Comparison of ENCODE assay signal across 8 cellular contexts in genomic region chr6:43308101-43308989, GRCh38. TPM values are rescaled to one million over a fixed set of nuclear protein-coding genes. Genes with fewer than 3 reads are reported as not detected.
DNase-seq lines count a peak whose midpoint lies in the region; ATAC-seq and TF ChIP-seq lines count a peak whose summit lies in the region.

CRIP3 (minus strand) TSS chr6:43308826; CDS start chr6:43308792, 34 bp downstream.

- H3K4me1 Mint-ChIP-seq in activated CD8-positive, alpha-beta T cell treated with anti-CD3 and anti-CD28 coated beads for 36 hours (ENCODE audit: low read depth) = peaks cover 8% of the 10 kb centered on the region
- H3K4me1 Mint-ChIP-seq in natural killer cell = peaks cover 0 to 9% of the 10 kb centered on the region in 2 donors

- no peaks in the 10 kb centered on the region for H3K27me3 ChIP-seq in esophagus (ENCODE audit: control insufficient read depth in 1 of 2, insufficient read depth in 2 of 2, low read length in 2 of 2)
- H3K27me3 ChIP-seq in thoracic aorta (replicated peaks; ENCODE audit: insufficient read depth) = no peaks in the 10 kb centered on the region

- peak; percentile 49 for TF ChIP-seq CTCF in activated CD8-positive, alpha-beta T cell treated with anti-CD3 and anti-CD28 coated beads for 36 hours (IDR thresholded peaks at IDR 0.05)
- TF ChIP-seq CTCF in natural killer cell (IDR thresholded peaks at IDR 0.05) (peak; percentile 36), thoracic aorta (IDR thresholded peaks at IDR 0.05) (no peak)

- intact Hi-C loops in activated CD8-positive, alpha-beta T cell treated with anti-CD3 and anti-CD28 coated beads for 36 hours (cut with micrococcal nuclease) = no loop called here
- intact Hi-C loops in natural killer cell (cut with micrococcal nuclease) = loop anchor here (1.0 to 2.0 kb wide), 2 partner anchors 90 to 198 kb away; no protein-coding TSS in a partner anchor

- no peak within 1 kb of the TSS for H3K27ac Mint-ChIP-seq in activated CD8-positive, alpha-beta T cell treated with anti-CD3 and anti-CD28 coated beads for 36 hours
- H3K27ac Mint-ChIP-seq in natural killer cell = peak within 1 kb of the TSS in 1 of 2 donors; percentile 52

- in situ Hi-C loops in ACHN (cut with HindIII; ENCODE audit: low pct_ligation_motif_present, low pct_unique_long_range_greater_than_20kb, low sequenced_read_pairs) (no loop called here), GM18951 (cut with MboI; ENCODE audit: low sequenced_read_pairs, unreplicated experiment) (no loop called here)

- peak; percentile 55 for TF ChIP-seq POLR2A in GM18951 (IDR thresholded peaks at IDR 0.05; ENCODE audit: extremely low read depth, insufficient read depth, insufficient read length)

- H3K4me1 ChIP-seq in esophagus (ENCODE audit: control insufficient read depth in 2 of 2, insufficient read depth in 2 of 2, low read length in 1 of 2) (peaks cover 5 to 6% of the 10 kb centered on the region in 2 donors), thoracic aorta (ENCODE audit: control insufficient read depth in 1 of 2, low read depth in 2 of 2) (peaks cover 0 to 11% of the 10 kb centered on the region in 2 donors)

- H3K27ac ChIP-seq in esophagus (ENCODE audit: low read depth in 2 of 2, low read length in 1 of 2) (no peak within 1 kb of the TSS), thoracic aorta (no peak within 1 kb of the TSS)

- ATAC-seq in activated CD8-positive, alpha-beta T cell treated with anti-CD3 and anti-CD28 coated beads for 36 hours = peak; percentile 90
- ATAC-seq in natural killer cell (peak; percentile 67 to 91 (median 86)), thoracic aorta (ENCODE audit: insufficient number of reproducible peaks, low FRiP score, low read depth) (no peak)

- H3K36me3 ChIP-seq in esophagus (ENCODE audit: control insufficient read depth in 2 of 2, insufficient read depth in 2 of 2, low read length in 1 of 2) (no peaks in the 10 kb centered on the region), thoracic aorta (no peaks in the 10 kb centered on the region)

- no peaks in the 10 kb centered on the region for H3K36me3 Mint-ChIP-seq in activated CD8-positive, alpha-beta T cell treated with anti-CD3 and anti-CD28 coated beads for 36 hours (ENCODE audit: low read depth)
- no peaks in the 10 kb centered on the region for H3K36me3 Mint-ChIP-seq in natural killer cell

- WGBS in esophagus, 2 donors = 7 to 9% methylated on average over 39 of the region's 39 CpGs

- CTCF ChIA-PET in activated CD8-positive, alpha-beta T cell treated with anti-CD3 and anti-CD28 coated beads for 36 hours (lab: Charles Lee) = interaction anchor here (0.6 to 3.4 kb wide), 25 partner anchors 10 to 198 kb away, joined by 3 to 25 read pairs (median 5); partner anchors contain the start of gene SLC22A7

- H3K4me3 ChIP-seq in esophagus (ENCODE audit: low read depth in 1 of 2, low read length in 2 of 2) (peak within 1 kb of the TSS; percentile 8 to 26), thoracic aorta (peak within 1 kb of the TSS; percentile 62)

- no peaks in the 10 kb centered on the region for H3K9me3 Mint-ChIP-seq in activated CD8-positive, alpha-beta T cell treated with anti-CD3 and anti-CD28 coated beads for 36 hours
- H3K9me3 Mint-ChIP-seq in natural killer cell = no peaks in the 10 kb centered on the region

- H3K27me3 Mint-ChIP-seq in activated CD8-positive, alpha-beta T cell treated with anti-CD3 and anti-CD28 coated beads for 36 hours = peaks cover 3% of the 10 kb centered on the region
- H3K27me3 Mint-ChIP-seq in natural killer cell (ENCODE audit: low read depth in 2 of 2) = peaks cover 3 to 9% of the 10 kb centered on the region in 2 donors

- peak within 1 kb of the TSS; percentile 74 for H3K4me3 Mint-ChIP-seq in activated CD8-positive, alpha-beta T cell treated with anti-CD3 and anti-CD28 coated beads for 36 hours
- peak within 1 kb of the TSS; percentile 75 for H3K4me3 Mint-ChIP-seq in natural killer cell

- DNase-seq in ACHN (peak; percentile 50), NCI-H1105 treated with DMSO at 0.1 percent for 48 hours (lab: John Stamatoyannopoulos, UW) (peak; percentile 76), natural killer cell (peak; percentile 33), thoracic aorta (ENCODE audit: low spot score) (no peak), nucleus accumbens (lab: John Stamatoyannopoulos, UW) (no peak)
- peak; percentile 68 for DNase-seq in activated CD8-positive, alpha-beta T cell treated with anti-CD3 and anti-CD28 coated beads for 36 hours

- POLR2A ChIA-PET in activated CD8-positive, alpha-beta T cell treated with anti-CD3 and anti-CD28 coated beads for 36 hours (lab: Charles Lee) = interaction anchor here (1.3 kb wide), 1 partner anchor 78 kb away, joined by 3 read pairs; no protein-coding TSS in a partner anchor

- H3K9me3 ChIP-seq in esophagus (ENCODE audit: control insufficient read depth in 2 of 2, insufficient read depth in 1 of 2, low read depth in 1 of 2, low read length in 1 of 2) (no peaks in the 10 kb centered on the region), thoracic aorta (no peaks in the 10 kb centered on the region)

RNA-seq across cellular contexts. Expression of gene CRIP3, which starts in this region (rescaled TPM):
- total RNA-seq in activated CD8-positive, alpha-beta T cell treated with anti-CD3 and anti-CD28 coated beads for 36 hours = 1 to 10 TPM; 2.2 to 2.4 TPM
- 1 to 10 TPM in 1 of 2 donors, under 1 TPM in 1; 0.40 to 1.2 TPM for polyA plus RNA-seq in esophagus
- 1 to 10 TPM; 3.6 to 5.3 (median 4.3) TPM for total RNA-seq in natural killer cell
- not detected for total RNA-seq in thoracic aorta

Comparison
In these comparisons a context has a peak if more than half of its experiments do, and no peak if none do; other contexts are left out.
1. DNase-seq: peak in ACHN (single experiment), NCI-H1105 treated with DMSO at 0.1 percent for 48 hours (single experiment), activated CD8-positive, alpha-beta T cell treated with anti-CD3 and anti-CD28 coated beads for 36 hours (single experiment) and natural killer cell (single experiment); none in thoracic aorta (single experiment) and nucleus accumbens (0 of 56).